In the genomic region with DNA sequence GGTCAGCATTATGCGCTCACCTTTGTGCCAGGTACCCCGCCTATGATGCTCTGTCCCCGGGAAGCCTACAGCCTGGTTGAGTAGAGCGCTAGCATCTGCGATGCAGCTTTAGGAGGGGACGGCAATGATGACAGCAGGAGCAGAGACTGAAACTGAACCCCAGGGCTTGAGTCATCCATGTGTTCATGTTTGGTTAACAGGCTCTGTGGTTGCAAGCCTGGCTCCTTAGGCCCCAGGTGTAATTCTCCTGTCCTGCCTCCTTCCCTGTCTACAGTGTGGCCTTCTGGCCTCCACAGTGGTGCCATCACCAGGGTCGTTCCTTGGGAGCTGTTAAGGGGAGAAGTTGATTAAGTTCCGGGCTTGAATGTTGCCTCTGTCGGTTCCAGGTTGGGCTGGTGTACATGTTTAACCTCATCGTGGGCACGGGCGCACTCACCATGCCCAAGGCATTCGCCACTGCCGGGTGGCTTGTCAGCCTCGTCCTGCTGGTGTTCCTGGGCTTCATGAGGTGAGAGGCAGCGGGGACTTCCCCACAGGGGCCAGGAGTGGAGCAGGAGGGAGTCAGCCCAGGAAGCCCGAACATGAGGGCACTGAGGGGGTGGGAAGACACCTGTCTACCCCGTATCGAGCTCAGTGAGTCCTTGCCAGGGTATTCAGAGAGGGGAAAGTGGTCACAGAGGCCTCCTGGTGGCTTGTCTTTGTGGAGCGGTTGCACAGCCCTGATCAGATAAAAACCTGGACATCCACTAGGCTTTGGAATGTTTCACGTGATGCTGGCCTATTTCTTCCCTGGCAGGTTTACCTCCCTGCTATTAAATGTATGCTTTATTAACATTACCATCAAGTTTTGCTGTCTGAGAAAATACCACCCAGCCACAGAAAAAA, we compare ENCODE assay signal across 1 cellular context.
A peak's percentile ranks its signal among the peaks of the same experiment; 100 is the strongest.
TF ChIP-seq lines count a peak whose summit lies in the region.

No MANE protein-coding gene starts in this region.

TF ChIP-seq in IMR-90, 13 proteins besides CTCF, POLR2A, EP300 and RAD21:
- no peak for TF ChIP-seq RFX5 (IDR thresholded peaks at IDR 0.05; ENCODE audit: low read depth, low read length)
- TF ChIP-seq SMC3 (IDR thresholded peaks at IDR 0.05; ENCODE audit: low read depth, low read length) = peak; percentile 22; the same call in 1 of the 2 replicates
